2 cellular contexts compared by ENCODE assay signal in genomic region chr12:51833446-51834227, GRCh38.
TF ChIP-seq lines count a peak whose summit lies in the region.

No MANE protein-coding gene starts in this region.

TF ChIP-seq in Ishikawa, 13 proteins besides CTCF, POLR2A, EP300 and RAD21:
- TF ChIP-seq CEBPB (IDR thresholded peaks at IDR 0.05) (no peak), ZBTB7A (IDR thresholded peaks at IDR 0.05; ENCODE audit: low read depth) (no peak), TAF1 (IDR thresholded peaks at IDR 0.05; ENCODE audit: low read depth) (no peak), EGR1 (IDR thresholded peaks at IDR 0.05) (no peak)
- TF ChIP-seq, protein P1, sequence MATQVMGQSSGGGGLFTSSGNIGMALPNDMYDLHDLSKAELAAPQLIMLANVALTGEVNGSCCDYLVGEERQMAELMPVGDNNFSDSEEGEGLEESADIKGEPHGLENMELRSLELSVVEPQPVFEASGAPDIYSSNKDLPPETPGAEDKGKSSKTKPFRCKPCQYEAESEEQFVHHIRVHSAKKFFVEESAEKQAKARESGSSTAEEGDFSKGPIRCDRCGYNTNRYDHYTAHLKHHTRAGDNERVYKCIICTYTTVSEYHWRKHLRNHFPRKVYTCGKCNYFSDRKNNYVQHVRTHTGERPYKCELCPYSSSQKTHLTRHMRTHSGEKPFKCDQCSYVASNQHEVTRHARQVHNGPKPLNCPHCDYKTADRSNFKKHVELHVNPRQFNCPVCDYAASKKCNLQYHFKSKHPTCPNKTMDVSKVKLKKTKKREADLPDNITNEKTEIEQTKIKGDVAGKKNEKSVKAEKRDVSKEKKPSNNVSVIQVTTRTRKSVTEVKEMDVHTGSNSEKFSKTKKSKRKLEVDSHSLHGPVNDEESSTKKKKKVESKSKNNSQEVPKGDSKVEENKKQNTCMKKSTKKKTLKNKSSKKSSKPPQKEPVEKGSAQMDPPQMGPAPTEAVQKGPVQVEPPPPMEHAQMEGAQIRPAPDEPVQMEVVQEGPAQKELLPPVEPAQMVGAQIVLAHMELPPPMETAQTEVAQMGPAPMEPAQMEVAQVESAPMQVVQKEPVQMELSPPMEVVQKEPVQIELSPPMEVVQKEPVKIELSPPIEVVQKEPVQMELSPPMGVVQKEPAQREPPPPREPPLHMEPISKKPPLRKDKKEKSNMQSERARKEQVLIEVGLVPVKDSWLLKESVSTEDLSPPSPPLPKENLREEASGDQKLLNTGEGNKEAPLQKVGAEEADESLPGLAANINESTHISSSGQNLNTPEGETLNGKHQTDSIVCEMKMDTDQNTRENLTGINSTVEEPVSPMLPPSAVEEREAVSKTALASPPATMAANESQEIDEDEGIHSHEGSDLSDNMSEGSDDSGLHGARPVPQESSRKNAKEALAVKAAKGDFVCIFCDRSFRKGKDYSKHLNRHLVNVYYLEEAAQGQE (IDR thresholded peaks at IDR 0.05; ENCODE audit: low read depth): peak; percentile 51; the same call in 1 of the 2 replicates

TF ChIP-seq in H1, 55 proteins besides CTCF, POLR2A, EP300 and RAD21:
- no peak for TF ChIP-seq BACH1 (IDR thresholded peaks at IDR 0.05; ENCODE audit: low read length)
- TF ChIP-seq CBX8 (IDR thresholded peaks at IDR 0.05; ENCODE audit: borderline replicate concordance, low read depth, low read length): no peak
- TF ChIP-seq YY1 (IDR thresholded peaks at IDR 0.05; ENCODE audit: low read depth, low read length): no peak
- TF ChIP-seq CREB1 (IDR thresholded peaks at IDR 0.05): no peak
- TF ChIP-seq NRF1 (IDR thresholded peaks at IDR 0.05; ENCODE audit: low read depth, low read length): no peak
- TF ChIP-seq, protein P2, sequence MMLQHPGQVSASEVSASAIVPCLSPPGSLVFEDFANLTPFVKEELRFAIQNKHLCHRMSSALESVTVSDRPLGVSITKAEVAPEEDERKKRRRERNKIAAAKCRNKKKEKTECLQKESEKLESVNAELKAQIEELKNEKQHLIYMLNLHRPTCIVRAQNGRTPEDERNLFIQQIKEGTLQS (IDR thresholded peaks at IDR 0.05; ENCODE audit: insufficient read depth, low read depth, low read length): no peak
- TF ChIP-seq MAX (IDR thresholded peaks at IDR 0.05): no peak
- TF ChIP-seq GTF2F1 (IDR thresholded peaks at IDR 0.05; ENCODE audit: borderline replicate concordance, low read depth, low read length): no peak
- TF ChIP-seq RNF2 (IDR thresholded peaks at IDR 0.05; ENCODE audit: borderline replicate concordance, low read depth, low read length, missing control alignments, poor library complexity, severe bottlenecking): no peak
- TF ChIP-seq CHD1 (IDR thresholded peaks at IDR 0.05; ENCODE audit: low read depth, low read length): no peak
- TF ChIP-seq TBP (IDR thresholded peaks at IDR 0.05; ENCODE audit: low read depth, low read length): no peak
